9 cellular contexts compared by ENCODE assay signal in the genomic region with DNA sequence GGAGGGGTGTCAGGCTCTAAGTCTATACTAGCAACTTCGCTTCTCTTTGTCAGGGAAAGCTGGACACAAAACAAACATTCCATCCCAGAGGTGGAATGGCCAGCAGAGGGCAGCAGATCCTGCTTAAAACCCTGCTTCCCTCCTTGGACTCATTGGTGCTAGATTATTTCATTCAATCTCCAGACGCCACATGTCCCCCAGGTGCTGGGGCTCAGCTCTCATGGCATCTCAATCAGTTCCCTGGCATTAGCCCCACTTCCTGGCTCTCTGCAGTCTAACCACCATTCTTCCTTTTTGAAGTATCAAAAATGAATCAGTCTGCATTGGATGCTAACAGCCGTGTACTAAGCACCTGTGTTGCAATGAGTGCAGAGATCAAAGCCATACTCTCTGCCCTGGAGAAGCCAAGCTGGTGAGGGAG. TPM values are rescaled to one million over a fixed set of nuclear protein-coding genes. Genes with fewer than 3 reads are reported as not detected.
DNase-seq lines count a peak whose midpoint lies in the region; ATAC-seq, FAIRE-seq and TF ChIP-seq lines count a peak whose summit lies in the region.
"Had no signal": no experiment of that assay in that cellular context is flagged by ENCODE, and none has a peak within 500 bp of the region (broad histone marks: within the 10 kb centered on the region; RNA-seq: fewer than 3 reads in every experiment).

No MANE protein-coding gene starts in this region.

- H3K36me3 ChIP-seq in HEK293 (ENCODE audit: control insufficient read depth in 2 of 2, insufficient read depth in 1 of 2, low read length in 2 of 2), result no peaks in the 10 kb centered on the region
- H3K36me3 ChIP-seq in pancreas, result no peaks in the 10 kb centered on the region
- H3K36me3 ChIP-seq in upper lobe of left lung, result no peaks in the 10 kb centered on the region

- H3K4me1 ChIP-seq in HEK293 (ENCODE audit: control insufficient read depth, insufficient read depth, low read length) (no peaks in the 10 kb centered on the region), pancreas (no peaks in the 10 kb centered on the region), upper lobe of left lung (no peaks in the 10 kb centered on the region)

- TF ChIP-seq EP300 in upper lobe of left lung (IDR thresholded peaks at IDR 0.05), result no peak

- WGBS in pancreas, 2 donors, result 11 to 12% methylated on average over 3 of the region's 3 CpGs
- WGBS in upper lobe of left lung, 2 donors, result 15 to 24% methylated on average over 3 of the region's 3 CpGs

- TF ChIP-seq CTCF in HEK293 (tag by site-specific recombination; IDR thresholded peaks at IDR 0.05), result peak; percentile 49; the same call in 1 of the 2 replicates
- TF ChIP-seq CTCF in pancreas (IDR thresholded peaks at IDR 0.05), result peak; percentile 70 to 84 (median 80)
- peak; percentile 25 to 69 (median 56) for TF ChIP-seq CTCF in upper lobe of left lung (IDR thresholded peaks at IDR 0.05)

- CTCF ChIA-PET in HEK293 (lab: Yijun Ruan, JAX), result interaction anchor here (0.6 to 5.7 kb wide), 38 partner anchors 9 to 394 kb away, joined by 3 to 64 read pairs (median 5); a partner anchor contains a TSS

- DNase-seq in CD1c-positive myeloid dendritic cell (ENCODE audit: extremely low spot score) (peak; percentile 58), RCC 7860 (ENCODE audit: low spot score) (peak; percentile 26), globus pallidus (ENCODE audit: low spot score) (peak; percentile 47), pancreas (peak in 5 of 6 donors; percentile 43 to 86 (median 69)), upper lobe of left lung (peak in 1 of 2 donors; percentile 49)
- DNase-seq in activated effector memory CD4-positive, alpha-beta T cell treated with anti-CD3 and anti-CD28 coated beads, Interleukin-2, amount 50 U/mL, for 16 hours, result peak; percentile 82

- intact Hi-C loops in pancreas (cut with DNase I), result loop anchor here in 1 of 3 donors (10.0 kb wide), 1 partner anchor 368 kb away; no protein-coding TSS in a partner anchor

- H3K27me3 ChIP-seq in pancreas, result no peaks in the 10 kb centered on the region
- no peaks in the 10 kb centered on the region for H3K27me3 ChIP-seq in upper lobe of left lung

- TF ChIP-seq POLR2A in upper lobe of left lung (IDR thresholded peaks at IDR 0.05), result no peak

- POLR2A ChIA-PET in HEK293 (lab: Yijun Ruan, JAX), result no interaction called here

- H3K4me3 ChIP-seq in HEK293 (ENCODE audit: low read depth, low read length), result no peak overlapping the region
- no peak overlapping the region for H3K4me3 ChIP-seq in pancreas
- no peak overlapping the region for H3K4me3 ChIP-seq in upper lobe of left lung

- H3K27ac ChIP-seq in HEK293 (ENCODE audit: extremely low read depth, low read depth, low read length) (no peak overlapping the region), pancreas (no peak overlapping the region), upper lobe of left lung (no peak overlapping the region)

- H3K9me3 ChIP-seq in HEK293 (ENCODE audit: control insufficient read depth, insufficient read depth, low read depth, low read length) (no peaks in the 10 kb centered on the region), pancreas (no peaks in the 10 kb centered on the region), upper lobe of left lung (no peaks in the 10 kb centered on the region)

- no peak for FAIRE-seq in RCC 7860 (lab: Jason Lieb, UNC)
- FAIRE-seq in pancreas (lab: Jason Lieb, UNC), result no peak

- ATAC-seq in pancreas (peak; percentile 78 to 93 (median 84)), upper lobe of left lung (ENCODE audit: low FRiP score in 2 of 2) (peak; percentile 52 to 67), GM18907 (IDR thresholded peaks at IDR 0.05; ENCODE audit: unreplicated experiment) (no peak)

TF ChIP-seq in HEK293, 187 proteins besides CTCF, POLR2A, EP300 and RAD21:
- TF ChIP-seq ZNF654 (tag by site-specific recombination; IDR thresholded peaks at IDR 0.05; ENCODE audit: low read depth) (peak; percentile 80), ZNF600 (tag by site-specific recombination; IDR thresholded peaks at IDR 0.05) (0 out of 2 replicates have a peak, but pooled peaks have one; percentile 22), ZNF660 (tag by site-specific recombination; IDR thresholded peaks at IDR 0.05) (peak; percentile 66; the same call in 1 of the 2 replicates), ZBTB7A (tag by site-specific recombination; IDR thresholded peaks at IDR 0.05; ENCODE audit: low read depth) (no peak), ZBTB17 (tag by site-specific recombination; IDR thresholded peaks at IDR 0.05) (0 out of 2 replicates have a peak, but pooled peaks have one; percentile 23)

RNA-seq across cellular contexts. Expression of a gene that starts 8.1 kb away (rescaled TPM):
- total RNA-seq in pancreas (10 to 100 TPM in 1 of 6 donors, 1 to 10 TPM in 5; 1.1 to 23.6 (median 6.6) TPM), upper lobe of left lung (under 1 TPM in 4 of 6 donors, not detected in 2; 0.22 to 0.89 (median 0.30) TPM)
- 100 to 1,000 TPM in 1 of 2 donors, 10 to 100 TPM in 1; 27.0 to 127 TPM for polyA plus RNA-seq in pancreas

RNA-seq across cellular contexts. Expression of a gene that starts 38.2 kb away (rescaled TPM):
- total RNA-seq in pancreas, result not detected
- not detected for polyA plus RNA-seq in pancreas
- total RNA-seq in upper lobe of left lung, result not detected
- total RNA-seq: urinary bladder had no signal
- polyA plus RNA-seq: urinary bladder had no signal

RNA-seq across cellular contexts. Expression of a gene that starts 47.1 kb away (rescaled TPM):
- total RNA-seq in pancreas, result 1 to 10 TPM in 3 of 6 donors, under 1 TPM in 3; 0.16 to 2.0 (median 0.94) TPM
- 1 to 10 TPM; 2.7 to 4.0 TPM for polyA plus RNA-seq in pancreas
- total RNA-seq in upper lobe of left lung, result 10 to 100 TPM in 2 of 6 donors, 1 to 10 TPM in 4; 3.8 to 17.8 (median 7.0) TPM

RNA-seq across cellular contexts. Expression of a gene that starts 51.6 kb away (rescaled TPM):
- total RNA-seq in pancreas, result not detected
- not detected for polyA plus RNA-seq in pancreas
- total RNA-seq in upper lobe of left lung, result not detected
- total RNA-seq: urinary bladder had no signal
- polyA plus RNA-seq: urinary bladder had no signal
